ENCODE assay signal across 21 cellular contexts in the genomic region with DNA sequence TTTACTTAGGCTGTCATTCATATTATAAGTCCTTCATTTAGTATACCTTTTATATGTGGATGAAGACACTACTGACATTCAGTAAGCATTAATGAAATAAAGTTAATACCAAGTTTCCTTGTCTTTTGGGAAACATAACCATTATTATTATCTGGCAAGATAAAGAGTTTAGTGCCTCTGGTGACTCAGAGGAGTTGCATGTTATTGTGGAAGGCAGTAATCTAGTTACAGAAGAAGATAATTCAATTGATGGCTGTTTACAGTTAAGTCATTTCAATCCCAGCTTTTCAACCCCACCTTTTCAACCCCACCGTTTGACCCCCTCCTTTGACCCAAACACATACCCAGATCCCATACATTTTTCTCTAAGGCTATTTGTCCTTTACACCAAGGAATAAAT.
"Had no signal": no experiment of that assay in that cellular context is flagged by ENCODE, and none has a peak within 500 bp of the region (broad histone marks: within the 10 kb centered on the region; RNA-seq: fewer than 3 reads in every experiment).

No MANE protein-coding gene starts in this region.

- H3K27me3 ChIP-seq: heart left ventricle, neutrophil, right lobe of liver, spleen, transverse colon had no signal

- H3K4me1 ChIP-seq: heart left ventricle, psoas muscle, right lobe of liver, spleen, transverse colon had no signal

- H3K27ac ChIP-seq: dorsolateral prefrontal cortex, heart left ventricle, neutrophil, psoas muscle, right lobe of liver, spleen, thoracic aorta, transverse colon had no signal

- H3K36me3 ChIP-seq: heart left ventricle, neutrophil, right lobe of liver, spleen, thoracic aorta, transverse colon had no signal

- H3K9me3 ChIP-seq: neutrophil, right lobe of liver, thoracic aorta, transverse colon had no signal

- ATAC-seq: esophagus mucosa; heart left ventricle; naive thymus-derived CD4-positive, alpha-beta T cell; psoas muscle; right lobe of liver; stimulated activated naive B cell treated with anti-CD40 and anti-IgM and Interleukin-4, amounts not matched to agents 10 μg/mL and 1 μg/mL and 100 μg/mL, for 72 hours; stimulated activated naive CD8-positive, alpha-beta T cell treated with anti-CD3 and anti-CD28 coated beads, Interleukin-15, amount 100 ng/mL, for 72 hours had no signal

- DNase-seq: cortex of kidney; dorsolateral prefrontal cortex; effector CD8-positive, alpha-beta T cell; foreskin melanocyte; heart left ventricle; hippocampal formation; kidney glomerular epithelial cell; naive thymus-derived CD4-positive, alpha-beta T cell; psoas muscle; retina; right lobe of liver; spleen; stimulated activated CD4-positive, alpha-beta T cell treated with anti-CD3 and anti-CD28 coated beads, Interleukin-15, amount 100 ng/mL, for 24 hours; stimulated activated CD4-positive, alpha-beta T cell treated with anti-CD3 and anti-CD28 coated beads, Interleukin-1b, Interleukin-23, amount 100 ng/mL, for 48 hours; stimulated activated CD4-positive, alpha-beta T cell treated with anti-CD3 and anti-CD28 coated beads, Interleukin-4, amount 100 ng/mL, for 4 hours; stimulated activated naive B cell treated with anti-CD40 and anti-IgM and Interleukin-4, amounts not matched to agents 10 μg/mL and 1 μg/mL and 100 μg/mL, for 72 hours; stimulated activated naive CD8-positive, alpha-beta T cell treated with anti-CD3 and anti-CD28 coated beads, Interleukin-15, amount 100 ng/mL, for 72 hours; transverse colon had no signal

- H3K4me3 ChIP-seq: dorsolateral prefrontal cortex, heart left ventricle, psoas muscle, right lobe of liver, spleen, thoracic aorta, transverse colon had no signal
